8 cellular contexts compared by ENCODE assay signal in genomic region chr6:155177369-155177961, GRCh38.
DNase-seq lines count a peak whose midpoint lies in the region; ATAC-seq and TF ChIP-seq lines count a peak whose summit lies in the region.

No MANE protein-coding gene starts in this region.

- H3K27ac ChIP-seq in smooth muscle cell (ENCODE audit: low read depth) = no peak overlapping the region

- POLR2A ChIA-PET in activated CD8-positive, alpha-beta T cell treated with anti-CD3 and anti-CD28 coated beads, Interleukin-2, amount 10 ng/mL, durations not matched to agents 7 days and 5 days (lab: Charles Lee) = interaction anchor here (0.8 kb wide), 1 partner anchor 24 kb away, joined by 3 read pairs; no protein-coding TSS in a partner anchor

- H3K36me3 Mint-ChIP-seq in activated CD8-positive, alpha-beta T cell treated with anti-CD3 and anti-CD28 coated beads, Interleukin-2, amount 10 ng/mL, durations not matched to agents 7 days and 5 days (ENCODE audit: low read depth) = peaks cover 2% of the 10 kb centered on the region
- H3K36me3 Mint-ChIP-seq in glutamatergic neuron (ENCODE audit: unreplicated experiment) = no peaks in the 10 kb centered on the region

- H3K4me2 ChIP-seq in smooth muscle cell = no peak overlapping the region

- no peaks in the 10 kb centered on the region for H3K27me3 ChIP-seq in smooth muscle cell (ENCODE audit: low read depth)

- no peaks in the 10 kb centered on the region for H3K9me3 Mint-ChIP-seq in activated CD8-positive, alpha-beta T cell treated with anti-CD3 and anti-CD28 coated beads, Interleukin-2, amount 10 ng/mL, durations not matched to agents 7 days and 5 days (ENCODE audit: insufficient read depth)
- no peaks in the 10 kb centered on the region for H3K9me3 Mint-ChIP-seq in glutamatergic neuron (ENCODE audit: unreplicated experiment)

- no peaks in the 10 kb centered on the region for H4K20me1 ChIP-seq in smooth muscle cell (ENCODE audit: low read depth)

- H3K9ac ChIP-seq in smooth muscle cell (ENCODE audit: low read depth) = no peak overlapping the region

- H3K36me3 ChIP-seq in smooth muscle cell (ENCODE audit: low read depth) = no peaks in the 10 kb centered on the region

- CTCF ChIA-PET in activated CD8-positive, alpha-beta T cell treated with anti-CD3 and anti-CD28 coated beads, Interleukin-2, amount 10 ng/mL, durations not matched to agents 7 days and 5 days (lab: Charles Lee) = interaction anchor here (0.6 to 3.6 kb wide), 29 partner anchors 9 to 502 kb away, joined by 3 to 50 read pairs (median 5); no protein-coding TSS in a partner anchor

- peak; percentile 24 for ATAC-seq in HG02798 (IDR thresholded peaks at IDR 0.05; ENCODE audit: poor library complexity, unreplicated experiment)
- ATAC-seq in activated CD8-positive, alpha-beta T cell treated with anti-CD3 and anti-CD28 coated beads, Interleukin-2, amount 10 ng/mL, durations not matched to agents 7 days and 5 days = peak; percentile 34
- ATAC-seq in GM19455 (IDR thresholded peaks at IDR 0.05; ENCODE audit: unreplicated experiment) = no peak

- no peak overlapping the region for H3K27ac Mint-ChIP-seq in activated CD8-positive, alpha-beta T cell treated with anti-CD3 and anti-CD28 coated beads, Interleukin-2, amount 10 ng/mL, durations not matched to agents 7 days and 5 days
- no peak overlapping the region for H3K27ac Mint-ChIP-seq in glutamatergic neuron (ENCODE audit: unreplicated experiment)

- 71% methylated on average over 4 of the region's 4 CpGs for WGBS in smooth muscle cell (ENCODE audit: low lambda C conversion rate)

- no peak overlapping the region for H3K4me3 ChIP-seq in smooth muscle cell

- DNase-seq in DMS153 (lab: John Stamatoyannopoulos, UW) (peak; percentile 19), DMS153 treated with DMSO at 0.1 percent for 48 hours (lab: John Stamatoyannopoulos, UW; ENCODE audit: unreplicated experiment) (no peak), NCI-H524 (lab: John Stamatoyannopoulos, UW) (peak; percentile 39 to 80), glutamatergic neuron (no peak), smooth muscle cell (lab: John Stamatoyannopoulos, UW; ENCODE audit: unreplicated experiment) (no peak)
- peak; percentile 72 for DNase-seq in activated CD8-positive, alpha-beta T cell treated with anti-CD3 and anti-CD28 coated beads, Interleukin-2, amount 10 ng/mL, durations not matched to agents 7 days and 5 days

- no peaks in the 10 kb centered on the region for H3K79me2 ChIP-seq in smooth muscle cell (ENCODE audit: low read depth)

- H2AFZ ChIP-seq in smooth muscle cell (ENCODE audit: low read depth) = no peak overlapping the region

- peaks cover 23% of the 10 kb centered on the region for H3K4me1 Mint-ChIP-seq in activated CD8-positive, alpha-beta T cell treated with anti-CD3 and anti-CD28 coated beads, Interleukin-2, amount 10 ng/mL, durations not matched to agents 7 days and 5 days (ENCODE audit: low read depth)
- H3K4me1 Mint-ChIP-seq in glutamatergic neuron (ENCODE audit: low read depth, unreplicated experiment) = peaks cover 12% of the 10 kb centered on the region

- no peaks in the 10 kb centered on the region for H3K4me1 ChIP-seq in smooth muscle cell (ENCODE audit: low read depth)

- H3K4me3 Mint-ChIP-seq in activated CD8-positive, alpha-beta T cell treated with anti-CD3 and anti-CD28 coated beads, Interleukin-2, amount 10 ng/mL, durations not matched to agents 7 days and 5 days = no peak overlapping the region
- H3K4me3 Mint-ChIP-seq in glutamatergic neuron (ENCODE audit: unreplicated experiment) = no peak overlapping the region

- no peaks in the 10 kb centered on the region for H3F3A ChIP-seq in smooth muscle cell (ENCODE audit: low read depth)

- peak; percentile 74 for TF ChIP-seq CTCF in glutamatergic neuron (IDR thresholded peaks at IDR 0.05; ENCODE audit: partially characterized antibody, unreplicated experiment)
- peak; percentile 78 for TF ChIP-seq CTCF in smooth muscle cell (IDR thresholded peaks at IDR 0.05; ENCODE audit: borderline replicate concordance, insufficient read depth, poor library complexity, severe bottlenecking)

- no peaks in the 10 kb centered on the region for H3K27me3 Mint-ChIP-seq in activated CD8-positive, alpha-beta T cell treated with anti-CD3 and anti-CD28 coated beads, Interleukin-2, amount 10 ng/mL, durations not matched to agents 7 days and 5 days (ENCODE audit: low read depth)
- peaks cover 6% of the 10 kb centered on the region for H3K27me3 Mint-ChIP-seq in glutamatergic neuron (ENCODE audit: unreplicated experiment)

- H3K9me3 ChIP-seq in smooth muscle cell (replicated peaks; ENCODE audit: low read depth) = no peaks in the 10 kb centered on the region

Comparison
In these comparisons a context has a peak if more than half of its experiments do, and no peak if none do; other contexts are left out.
1. DNase-seq: peak in DMS153 (single experiment), NCI-H524 (2 of 2) and activated CD8-positive, alpha-beta T cell treated with anti-CD3 and anti-CD28 coated beads, Interleukin-2, amount 10 ng/mL, durations not matched to agents 7 days and 5 days (single experiment); none in DMS153 treated with DMSO at 0.1 percent for 48 hours (single experiment), glutamatergic neuron (single experiment) and smooth muscle cell (single experiment).